26 cellular contexts compared by ENCODE assay signal in genomic region chr18:12754511-12754910, GRCh38. TPM values are rescaled to one million over a fixed set of nuclear protein-coding genes. Genes with fewer than 3 reads are reported as not detected.
DNase-seq lines count a peak whose midpoint lies in the region; ATAC-seq, FAIRE-seq and TF ChIP-seq lines count a peak whose summit lies in the region.
"Had no signal": no experiment of that assay in that cellular context is flagged by ENCODE, and none has a peak within 500 bp of the region (broad histone marks: within the 10 kb centered on the region; RNA-seq: fewer than 3 reads in every experiment).

No MANE protein-coding gene starts in this region.

- H3K36me3 ChIP-seq in DND-41 (ENCODE audit: insufficient read depth, low read length) (peaks cover 78% of the 10 kb centered on the region), bronchial epithelial cell (ENCODE audit: control insufficient read depth, insufficient read depth, low read length) (no peaks in the 10 kb centered on the region)
- H3K36me3 ChIP-seq: BE2C, BLaER1 had no signal

- no peak overlapping the region for H3K4me2 ChIP-seq in DND-41 (ENCODE audit: insufficient read depth, low read length)
- H3K4me2 ChIP-seq: BLaER1 had no signal

- H3K36me3 Mint-ChIP-seq in activated naive CD4-positive, alpha-beta T cell treated with anti-CD3 and anti-CD28 coated beads for 36 hours (ENCODE audit: low read depth), result no peaks in the 10 kb centered on the region
- H3K36me3 Mint-ChIP-seq: CD14-positive monocyte had no signal

- H2AFZ ChIP-seq in DND-41 (ENCODE audit: low read depth, low read length), result no peak overlapping the region

- no peak overlapping the region for H3K4me3 ChIP-seq in DND-41 (ENCODE audit: low read depth in 1 of 2, low read length in 2 of 2)
- no peak overlapping the region for H3K4me3 ChIP-seq in bronchial epithelial cell (ENCODE audit: low read depth, low read length)
- no peak overlapping the region for H3K4me3 ChIP-seq in dorsolateral prefrontal cortex
- H3K4me3 ChIP-seq: BLaER1, GM12878 had no signal

- CTCF ChIA-PET in activated naive CD4-positive, alpha-beta T cell treated with anti-CD3 and anti-CD28 coated beads for 36 hours (lab: Charles Lee), result no interaction called here

- peaks cover 74% of the 10 kb centered on the region for H3K4me1 ChIP-seq in DND-41 (ENCODE audit: insufficient read depth, low read length)
- H3K4me1 ChIP-seq: BE2C, Caco-2 had no signal

- no peaks in the 10 kb centered on the region for H4K20me1 ChIP-seq in DND-41 (ENCODE audit: insufficient read depth, low read length)
- H4K20me1 ChIP-seq: BLaER1 had no signal

- H3K79me2 ChIP-seq in DND-41 (ENCODE audit: insufficient read depth, low read length), result peaks cover 77% of the 10 kb centered on the region

- no peak overlapping the region for H3K9ac ChIP-seq in DND-41 (ENCODE audit: low read depth, low read length)
- H3K9ac ChIP-seq: BLaER1 had no signal

- ATAC-seq in DND-41 (ENCODE audit: insufficient read depth, low read depth) (no peak), GM21515 (IDR thresholded peaks at IDR 0.05; ENCODE audit: unreplicated experiment) (no peak)
- ATAC-seq: CD8-positive, alpha-beta T cell; GM12878 had no signal

- intact Hi-C loops in posterior vena cava (cut with DNase I), result no loop called here
- intact Hi-C loops in activated naive CD4-positive, alpha-beta T cell treated with anti-CD3 and anti-CD28 coated beads for 36 hours (cut with micrococcal nuclease), result loop anchor here (5.0 kb wide), 1 partner anchor 83 kb away; no protein-coding TSS in a partner anchor
- intact Hi-C loops in dorsolateral prefrontal cortex (cut with DNase I), result no loop called here

- no peak overlapping the region for H3K4me3 Mint-ChIP-seq in activated naive CD4-positive, alpha-beta T cell treated with anti-CD3 and anti-CD28 coated beads for 36 hours
- H3K4me3 Mint-ChIP-seq: CD14-positive monocyte; CD4-positive, alpha-beta T cell; CD8-positive, alpha-beta T cell had no signal

- no peak for DNase-seq in DND-41
- DNase-seq in bronchial epithelial cell (ENCODE audit: low read depth), result peak; percentile 60
- DNase-seq in posterior vena cava (ENCODE audit: low spot score), result peak; percentile 4
- DNase-seq in urothelium cell line (ENCODE audit: low spot score), result no peak
- DNase-seq in activated naive CD4-positive, alpha-beta T cell treated with anti-CD3 and anti-CD28 coated beads for 36 hours, result no peak
- no peak for DNase-seq in NCI-H146 (lab: John Stamatoyannopoulos, UW)
- no peak for DNase-seq in dorsolateral prefrontal cortex
- DNase-seq: 8988T; ACHN; BE2C; C1 segment of cervical spinal cord; Caco-2; Calu3; CD4-positive, alpha-beta T cell; CD8-positive, alpha-beta T cell; DMS79 treated with DMSO at 0.1 percent for 48 hours; EL; GDM1 had no signal

- H3K9me3 Mint-ChIP-seq in activated naive CD4-positive, alpha-beta T cell treated with anti-CD3 and anti-CD28 coated beads for 36 hours, result no peaks in the 10 kb centered on the region
- H3K9me3 Mint-ChIP-seq: CD4-positive, alpha-beta T cell; CD8-positive, alpha-beta T cell had no signal

- H3K27ac ChIP-seq in DND-41 (ENCODE audit: low read length) (peak overlapping the region; percentile 59), dorsolateral prefrontal cortex (no peak overlapping the region)
- H3K27ac ChIP-seq: BLaER1 had no signal

- peaks cover 3% of the 10 kb centered on the region for H3K27me3 Mint-ChIP-seq in activated naive CD4-positive, alpha-beta T cell treated with anti-CD3 and anti-CD28 coated beads for 36 hours (ENCODE audit: low read depth)
- H3K27me3 Mint-ChIP-seq: CD4-positive, alpha-beta T cell had no signal

- no peaks in the 10 kb centered on the region for H3K27me3 ChIP-seq in DND-41 (ENCODE audit: insufficient read depth, low read length, poor library complexity)
- H3K27me3 ChIP-seq in bronchial epithelial cell (ENCODE audit: control insufficient read depth, insufficient read depth, low read length), result no peaks in the 10 kb centered on the region
- no peaks in the 10 kb centered on the region for H3K27me3 ChIP-seq in dorsolateral prefrontal cortex
- H3K27me3 ChIP-seq: BE2C, BLaER1 had no signal

- TF ChIP-seq CTCF in DND-41 (IDR thresholded peaks at IDR 0.05; ENCODE audit: borderline replicate concordance, extremely low read depth, low read length, poor library complexity, severe bottlenecking) (no peak), bronchial epithelial cell (IDR thresholded peaks at IDR 0.05; ENCODE audit: insufficient read depth, low read length, severe bottlenecking) (no peak), dorsolateral prefrontal cortex (IDR thresholded peaks at IDR 0.05 in 54 of 56, conservative IDR thresholded peaks at IDR 0.05 in 2 of 56; ENCODE audit: low read depth in 1 of 56, partially characterized antibody in 56 of 56) (no peak)

- peaks cover 11% of the 10 kb centered on the region for H3K4me1 Mint-ChIP-seq in activated naive CD4-positive, alpha-beta T cell treated with anti-CD3 and anti-CD28 coated beads for 36 hours (ENCODE audit: low read depth)
- H3K4me1 Mint-ChIP-seq: CD14-positive monocyte had no signal

- no peak for FAIRE-seq in bronchial epithelial cell (lab: Jason Lieb, UNC)
- peak; percentile 94 for FAIRE-seq in urothelium cell line (lab: Jason Lieb, UNC)
- FAIRE-seq: A204.1, D721Med, GM12878, GM12892, GM18507 had no signal

- H3K9me3 ChIP-seq in DND-41 (ENCODE audit: insufficient read depth, low read length, severe bottlenecking), result no peaks in the 10 kb centered on the region
- H3K9me3 ChIP-seq: BE2C, Caco-2 had no signal

- H3K27ac Mint-ChIP-seq in activated naive CD4-positive, alpha-beta T cell treated with anti-CD3 and anti-CD28 coated beads for 36 hours, result no peak overlapping the region
- H3K27ac Mint-ChIP-seq: CD14-positive monocyte; CD4-positive, alpha-beta T cell; CD8-positive, alpha-beta T cell had no signal

RNA-seq across cellular contexts. Expression of gene PSMG2, which starts 51.7 kb away (rescaled TPM):
- total RNA-seq in bronchial epithelial cell (41.9 and 44.7 TPM in 2 replicates), posterior vena cava (10 to 100 TPM; 60.6 to 62.3 TPM), dorsolateral prefrontal cortex (10 to 100 TPM; 46.0 to 79.5 (median 56.9) TPM)
- 100 to 1,000 TPM in 1 of 2 experiments, 10 to 100 TPM in 1; 99.2 to 107 TPM for total RNA-seq in activated naive CD4-positive, alpha-beta T cell treated with anti-CD3 and anti-CD28 coated beads for 36 hours

RNA-seq across cellular contexts. Expression of gene CEP76, which starts 52.0 kb away (rescaled TPM):
- total RNA-seq in bronchial epithelial cell (11.3 and 11.9 TPM in 2 replicates), posterior vena cava (1 to 10 TPM; 2.8 to 4.5 TPM), dorsolateral prefrontal cortex (10 to 100 TPM in 67 of 120 experiments, 1 to 10 TPM in 53; 5.4 to 17.5 (median 10.4) TPM)
- total RNA-seq in activated naive CD4-positive, alpha-beta T cell treated with anti-CD3 and anti-CD28 coated beads for 36 hours, result 10 to 100 TPM; 14.8 to 18.0 TPM

Comparison
In these comparisons a context has a peak if more than half of its experiments do, and no peak if none do; other contexts are left out.
1. DNase-seq: peak in bronchial epithelial cell (single experiment) and posterior vena cava (single experiment); none in DND-41 (single experiment), urothelium cell line (single experiment), activated naive CD4-positive, alpha-beta T cell treated with anti-CD3 and anti-CD28 coated beads for 36 hours (single experiment), NCI-H146 (single experiment) and dorsolateral prefrontal cortex (0 of 10).